Comparison of ENCODE assay signal across 25 cellular contexts in the genomic region with DNA sequence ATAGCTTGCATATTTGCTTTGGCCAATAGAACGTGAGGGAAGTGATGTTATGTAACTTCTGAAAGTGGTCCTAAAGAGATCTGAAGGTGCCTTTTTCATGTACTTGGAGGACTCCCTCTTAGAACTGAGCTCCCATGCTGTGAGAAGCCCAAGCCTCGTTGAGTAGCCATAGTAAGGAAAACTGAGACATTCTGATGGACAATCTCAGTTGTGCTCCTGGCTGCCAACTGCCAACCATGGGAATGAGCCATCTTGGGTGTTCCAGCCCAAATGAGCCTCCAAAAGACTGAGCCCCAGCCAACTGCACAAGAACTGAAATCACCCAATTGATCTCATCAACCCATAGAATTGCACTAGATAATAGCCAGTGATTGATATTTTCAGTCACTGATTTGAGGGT.
"Had no signal": no experiment of that assay in that cellular context is flagged by ENCODE, and none has a peak within 500 bp of the region (broad histone marks: within the 10 kb centered on the region; RNA-seq: fewer than 3 reads in every experiment).

No MANE protein-coding gene starts in this region.

- H3K27ac Mint-ChIP-seq: dendritic cell treated with granulocyte-macrophage colony-stimulating factor and Interleukin-4, amounts not matched to agents 40 ng/mL and 50 ng/mL, for 4 days; memory B cell; progenitor cell of endocrine pancreas; T-helper 2 cell treated with Interferon-gamma antibody and Interleukin-4, amounts not matched to agents 5 μg/mL and 100 μg/mL, for 36 hours had no signal

- H3K27me3 Mint-ChIP-seq: memory B cell, progenitor cell of endocrine pancreas, T-cell had no signal

- H3K9me3 ChIP-seq: ascending aorta, thyroid gland had no signal

- H3K27me3 ChIP-seq: ascending aorta, brain microvascular endothelial cell, heart right ventricle, sigmoid colon, thyroid gland had no signal

- H3K4me3 Mint-ChIP-seq: activated T-helper 1 cell treated with anti-CD3 and anti-CD28 coated beads, Interleukin-12 subunit alpha, Interleukin-12 subunit beta, Interleukin-2, Interleukin-4 antibody, amounts not matched to agents 30 ng/mL and 10 ng/mL and 1 ng/mL, durations not matched to agents 14 hours and 24 hours and 36 hours; dendritic cell treated with granulocyte-macrophage colony-stimulating factor and Interleukin-4, amounts not matched to agents 40 ng/mL and 50 ng/mL, for 4 days; memory B cell; natural killer cell treated with Interleukin-12 subunit alpha and Interleukin-12 subunit beta and Interleukin-15 and Interleukin-18, amount 100 ng/mL, for 72 hours; T-cell; T-helper 2 cell treated with Interferon-gamma antibody and Interleukin-4, amounts not matched to agents 5 μg/mL and 100 μg/mL, for 36 hours had no signal

- H3K27ac ChIP-seq: ascending aorta, brain microvascular endothelial cell, heart right ventricle, sigmoid colon, thyroid gland, VCaP had no signal

- H3K36me3 Mint-ChIP-seq: T-cell had no signal

- ATAC-seq: heart right ventricle; left colon; natural killer cell treated with Interleukin-12 subunit alpha and Interleukin-12 subunit beta and Interleukin-15 and Interleukin-18, amount 100 ng/mL, for 72 hours; T-cell had no signal

- H3K4me1 ChIP-seq: ascending aorta, sigmoid colon, thyroid gland had no signal

- H3K36me3 ChIP-seq: ascending aorta, brain microvascular endothelial cell, heart right ventricle, sigmoid colon, thyroid gland had no signal

- DNase-seq: activated CD4-positive, alpha-beta T cell treated with anti-CD3 and anti-CD28 coated beads for 1 hour; brain microvascular endothelial cell; caudate nucleus; effector CD4-positive, alpha-beta T cell; erythroblast; foreskin fibroblast; heart right ventricle; left colon; retina; sigmoid colon; stimulated activated CD4-positive, alpha-beta T cell treated with anti-CD3 and anti-CD28 coated beads, Interleukin-15, amount 100 ng/mL, for 24 hours; stimulated activated CD8-positive, alpha-beta memory T cell treated with anti-CD3 and anti-CD28 coated beads, Interleukin-4, amount 100 ng/mL, for 48 hours; stimulated activated naive CD4-positive, alpha-beta T cell treated with Interleukin-2 at 50 U/mL for 16 hours; substantia nigra; T-cell; thyroid gland had no signal

- H3K4me3 ChIP-seq: ascending aorta, heart right ventricle, sigmoid colon, smooth muscle cell, thyroid gland had no signal
